8 cellular contexts compared by ENCODE assay signal in genomic region chr5:163907803-163908202, GRCh38.
DNase-seq lines count a peak whose midpoint lies in the region; ATAC-seq and TF ChIP-seq lines count a peak whose summit lies in the region.
"Not testable (repeated sequence)": the region's sequence is repeated elsewhere in the genome, so short reads cannot be mapped to it uniquely, and the experiment has no call there.

No MANE protein-coding gene starts in this region.

- ATAC-seq in GM18907 (IDR thresholded peaks at IDR 0.05; ENCODE audit: unreplicated experiment) (peak; percentile 79), GM21367 (IDR thresholded peaks at IDR 0.05; ENCODE audit: unreplicated experiment) (peak; percentile 56), HG02759 (IDR thresholded peaks at IDR 0.05; ENCODE audit: unreplicated experiment) (peak; percentile 64), HG03432 (IDR thresholded peaks at IDR 0.05; ENCODE audit: unreplicated experiment) (peak; percentile 57), activated B cell treated with CpG ODN at 0.5 μM for 24 hours (ENCODE audit: low read depth) (peak; percentile 78)

- not testable (repeated sequence) for H3K27me3 ChIP-seq in DOHH2 (ENCODE audit: control insufficient read depth, low read length); neutrophil

- H3K4me3 ChIP-seq in DOHH2 (ENCODE audit: low read length), result peak overlapping the region; percentile 57
- H3K4me3 ChIP-seq in neutrophil (ENCODE audit: low read depth in 1 of 2, low read length in 1 of 2), result not testable (repeated sequence)

- not testable (repeated sequence) for H3K9me3 Mint-ChIP-seq in activated B cell treated with CpG ODN at 0.5 μM for 24 hours

- intact Hi-C loops in activated B cell treated with CpG ODN at 0.5 μM for 24 hours (cut with micrococcal nuclease), result loop anchor here (1.0 kb wide), 1 partner anchor 7 kb away; no protein-coding TSS in a partner anchor

- peak overlapping the region; percentile 58 for H3K4me2 ChIP-seq in DOHH2 (ENCODE audit: low read length)

- not testable (repeated sequence) for H4K20me1 ChIP-seq in DOHH2 (ENCODE audit: control insufficient read depth, insufficient read depth, low read depth, low read length)

- H3K4me1 ChIP-seq in DOHH2 (ENCODE audit: control insufficient read depth, low read length), result peaks cover 27% of the 10 kb centered on the region
- peaks cover 10 to 14% of the 10 kb centered on the region in 2 experiments for H3K4me1 ChIP-seq in neutrophil (ENCODE audit: control insufficient read depth in 1 of 2, insufficient read depth in 1 of 2, low read depth in 1 of 2, low read length in 1 of 2)

- not testable (repeated sequence) for H3K27me3 Mint-ChIP-seq in activated B cell treated with CpG ODN at 0.5 μM for 24 hours

- peaks cover 54% of the 10 kb centered on the region for H3K4me1 Mint-ChIP-seq in activated B cell treated with CpG ODN at 0.5 μM for 24 hours

- CTCF ChIA-PET in activated B cell treated with CpG ODN at 0.5 μM for 24 hours (lab: Charles Lee), result not testable (repeated sequence)

- TF ChIP-seq CTCF in DOHH2 (IDR thresholded peaks at IDR 0.05; ENCODE audit: low read depth, low read length, poor library complexity, severe bottlenecking); activated B cell treated with CpG ODN at 0.5 μM for 24 hours (IDR thresholded peaks at IDR 0.05); neutrophil (IDR thresholded peaks at IDR 0.05): not testable (repeated sequence)

- H3K36me3 Mint-ChIP-seq in activated B cell treated with CpG ODN at 0.5 μM for 24 hours (ENCODE audit: low read depth), result not testable (repeated sequence)

- H3K9me3 ChIP-seq in DOHH2 (ENCODE audit: control insufficient read depth, insufficient read depth, low read length); neutrophil: not testable (repeated sequence)

- H3K4me3 Mint-ChIP-seq in activated B cell treated with CpG ODN at 0.5 μM for 24 hours, result peak overlapping the region; percentile 33

- H3F3A ChIP-seq in DOHH2 (ENCODE audit: control insufficient read depth, insufficient read depth), result not testable (repeated sequence)

- H3K36me3 ChIP-seq in DOHH2 (ENCODE audit: control insufficient read depth, low read length); neutrophil: not testable (repeated sequence)

- peak; percentile 50 for DNase-seq in NAMALWA (ENCODE audit: low spot score)
- not testable (repeated sequence) for DNase-seq in activated B cell treated with CpG ODN at 0.5 μM for 24 hours

- H3K27ac ChIP-seq in DOHH2 (ENCODE audit: low read depth, low read length) (peak overlapping the region; percentile 49), neutrophil (peak overlapping the region; percentile 38)

- POLR2A ChIA-PET in activated B cell treated with CpG ODN at 0.5 μM for 24 hours (lab: Charles Lee), result not testable (repeated sequence)

- H3K9me2 ChIP-seq in DOHH2 (replicated peaks; ENCODE audit: control insufficient read depth, low read length), result not testable (repeated sequence)

- H3K79me2 ChIP-seq in DOHH2 (ENCODE audit: control insufficient read depth, low read length), result not testable (repeated sequence)

- peak overlapping the region; percentile 91 for H3K27ac Mint-ChIP-seq in activated B cell treated with CpG ODN at 0.5 μM for 24 hours
